ENCODE assay signal across 8 cellular contexts in the genomic region with DNA sequence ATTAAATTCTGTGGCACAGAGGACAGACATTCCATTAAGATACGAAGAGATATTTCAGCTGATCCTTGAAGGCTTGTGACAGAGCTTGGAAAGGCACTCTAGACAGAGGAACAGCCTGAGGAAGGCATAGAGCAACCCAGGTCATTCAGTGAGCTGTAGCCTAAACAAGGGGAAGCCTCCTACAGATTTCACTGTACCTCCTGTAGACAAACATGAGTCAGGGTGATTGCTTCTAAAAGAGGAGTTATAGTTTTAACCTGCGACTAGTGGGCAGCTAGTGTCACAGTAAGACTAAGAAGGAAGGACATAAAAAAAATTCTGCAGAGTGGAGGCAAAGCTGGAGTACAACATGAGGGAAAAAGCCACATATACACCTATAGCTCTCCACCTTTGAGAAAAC. TPM values are rescaled to one million over a fixed set of nuclear protein-coding genes. Genes with fewer than 3 reads are reported as not detected.
DNase-seq lines count a peak whose midpoint lies in the region; ATAC-seq and TF ChIP-seq lines count a peak whose summit lies in the region.

No MANE protein-coding gene starts in this region.

- peaks cover 5% of the 10 kb centered on the region for H3K36me3 ChIP-seq in CD8-positive, alpha-beta memory T cell (ENCODE audit: insufficient read depth, low read length)

- H3K4me1 ChIP-seq in CD8-positive, alpha-beta memory T cell (ENCODE audit: insufficient read depth, low read length), result peaks cover 9% of the 10 kb centered on the region

- no peak overlapping the region for H3K4me3 Mint-ChIP-seq in CD8-positive, alpha-beta memory T cell

- H3K27me3 ChIP-seq in CD8-positive, alpha-beta memory T cell (ENCODE audit: insufficient read depth, low read length, poor library complexity, severe bottlenecking), result no peaks in the 10 kb centered on the region

- peaks cover 24 to 42% (median 34%) of the 10 kb centered on the region in 3 donors for H3K4me1 Mint-ChIP-seq in CD8-positive, alpha-beta memory T cell

- intact Hi-C loops in left colon (cut with DNase I, micrococcal nuclease), result no loop called here

- POLR2A ChIA-PET in CD8-positive, alpha-beta memory T cell (lab: Charles Lee), result no interaction called here

- ATAC-seq in GM21717 (IDR thresholded peaks at IDR 0.05; ENCODE audit: unreplicated experiment), result peak; percentile 42
- no peak for ATAC-seq in left colon

- no peak for DNase-seq in CD8-positive, alpha-beta memory T cell
- DNase-seq in RKO (ENCODE audit: low spot score), result peak; percentile 28
- DNase-seq in fibroblast of pulmonary artery (ENCODE audit: low read depth), result peak; percentile 42
- DNase-seq in left colon, result no peak
- no peak for DNase-seq in NCI-H2227 treated with DMSO at 0.1 percent for 48 hours (lab: John Stamatoyannopoulos, UW)
- no peak for DNase-seq in NCI-H1694 (lab: John Stamatoyannopoulos, UW)
- no peak for DNase-seq in occipital lobe (lab: John Stamatoyannopoulos, UW)

- no peaks in the 10 kb centered on the region for H3K27me3 Mint-ChIP-seq in CD8-positive, alpha-beta memory T cell

- no peaks in the 10 kb centered on the region for H3K9me3 ChIP-seq in CD8-positive, alpha-beta memory T cell (ENCODE audit: low read length)

- H3K4me3 ChIP-seq in CD8-positive, alpha-beta memory T cell (ENCODE audit: low read length), result no peak overlapping the region
- peak overlapping the region; percentile 21 for H3K4me3 ChIP-seq in fibroblast of pulmonary artery (replicated peaks; ENCODE audit: low read depth, low read length)

- CTCF ChIA-PET in CD8-positive, alpha-beta memory T cell (lab: Charles Lee), result no interaction called here

- H3K27ac Mint-ChIP-seq in CD8-positive, alpha-beta memory T cell, result peak overlapping the region in 3 of 8 donors; percentile 1 to 58 (median 28)

- H3K27ac ChIP-seq in CD8-positive, alpha-beta memory T cell (ENCODE audit: low read depth, low read length), result peak overlapping the region; percentile 57

- TF ChIP-seq CTCF in fibroblast of pulmonary artery (IDR thresholded peaks at IDR 0.05; ENCODE audit: low read length, missing control alignments), result no peak

- H3K36me3 Mint-ChIP-seq in CD8-positive, alpha-beta memory T cell, result peaks cover 19 to 51% (median 25%) of the 10 kb centered on the region in 3 donors

- peaks cover 7 to 17% (median 15%) of the 10 kb centered on the region in 5 donors for H3K9me3 Mint-ChIP-seq in CD8-positive, alpha-beta memory T cell

RNA-seq across cellular contexts. Expression of gene ANKDD1B, which starts 43.5 kb away (rescaled TPM):
- under 1 TPM in 1 of 2 experiments, not detected in 1; 0.44 TPM for total RNA-seq in CD8-positive, alpha-beta memory T cell
- polyA plus RNA-seq in CD8-positive, alpha-beta memory T cell, result 0.12 TPM
- 1 to 10 TPM; 7.1 to 8.6 TPM for total RNA-seq in left colon
- total RNA-seq in occipital lobe, result 1.7 TPM

RNA-seq across cellular contexts. Expression of gene POLK, which starts 56.0 kb away (rescaled TPM):
- total RNA-seq in CD8-positive, alpha-beta memory T cell, result 10 to 100 TPM; 35.9 to 36.9 TPM
- polyA plus RNA-seq in CD8-positive, alpha-beta memory T cell, result 19.4 TPM
- 10 to 100 TPM; 13.8 to 16.3 TPM for total RNA-seq in left colon
- total RNA-seq in occipital lobe, result 56.5 TPM

RNA-seq across cellular contexts. Expression of gene CERT1, which starts 56.3 kb away (rescaled TPM):
- total RNA-seq in CD8-positive, alpha-beta memory T cell, result 10 to 100 TPM; 35.0 to 35.4 TPM
- polyA plus RNA-seq in CD8-positive, alpha-beta memory T cell, result 18.5 TPM
- 10 to 100 TPM; 35.9 to 41.2 TPM for total RNA-seq in left colon
- 49.6 TPM for total RNA-seq in occipital lobe

Comparison
In these comparisons a context has a peak if more than half of its experiments do, and no peak if none do; other contexts are left out.
1. DNase-seq: peak in RKO (single experiment) and fibroblast of pulmonary artery (single experiment); none in CD8-positive, alpha-beta memory T cell (0 of 5), left colon (0 of 2), NCI-H2227 treated with DMSO at 0.1 percent for 48 hours (single experiment), NCI-H1694 (single experiment) and occipital lobe (single experiment).